In the genomic region with DNA sequence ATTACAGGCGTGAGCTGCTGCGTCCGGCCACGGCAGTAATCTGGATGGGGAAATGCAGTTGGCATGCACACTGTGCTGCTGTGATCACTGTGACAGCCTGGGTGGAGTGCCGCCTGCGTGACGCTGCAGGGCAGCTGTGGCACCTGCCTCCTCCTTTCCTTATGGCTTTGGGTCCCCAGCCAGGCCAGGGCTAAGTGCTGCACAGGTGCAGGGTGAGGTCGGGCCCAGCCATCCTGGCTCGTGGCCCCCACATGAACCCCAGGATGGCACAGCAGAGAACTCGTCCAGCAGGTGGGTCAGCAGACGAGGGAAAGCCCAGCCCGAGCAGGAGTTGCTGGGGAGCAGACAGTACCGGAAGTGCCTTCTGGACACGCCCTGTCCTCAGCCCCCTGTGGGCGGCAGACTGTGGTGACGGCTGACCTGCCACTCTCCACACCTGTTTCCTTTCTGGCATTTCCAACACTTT, we compare ENCODE assay signal across 10 cellular contexts. TPM values are rescaled to one million over a fixed set of nuclear protein-coding genes. Genes with fewer than 3 reads are reported as not detected.
DNase-seq lines count a peak whose midpoint lies in the region; ATAC-seq lines count a peak whose summit lies in the region.
"Had no signal": no experiment of that assay in that cellular context is flagged by ENCODE, and none has a peak within 500 bp of the region (broad histone marks: within the 10 kb centered on the region; RNA-seq: fewer than 3 reads in every experiment).

No MANE protein-coding gene starts in this region.

- no peaks in the 10 kb centered on the region for H3K27me3 ChIP-seq in SJCRH30
- no peaks in the 10 kb centered on the region for H3K27me3 ChIP-seq in stomach smooth muscle (ENCODE audit: control insufficient read depth in 1 of 2, insufficient read depth in 2 of 2, low read length in 2 of 2)

- H3K36me3 ChIP-seq in SJCRH30 (no peaks in the 10 kb centered on the region), stomach smooth muscle (ENCODE audit: control insufficient read depth in 2 of 2, insufficient read depth in 2 of 2, low read length in 2 of 2) (peaks cover 0 to 18% of the 10 kb centered on the region in 2 donors)

- H3K4me3 Mint-ChIP-seq in immature natural killer cell, result peak overlapping the region in 3 of 5 donors; percentile 44 to 56 (median 47)

- H3K36me3 Mint-ChIP-seq in immature natural killer cell, result peaks cover 5 to 15% (median 5%) of the 10 kb centered on the region in 3 donors

- ATAC-seq in GM21723 (IDR thresholded peaks at IDR 0.05; ENCODE audit: unreplicated experiment) (peak; percentile 41), HG03571 (IDR thresholded peaks at IDR 0.05; ENCODE audit: unreplicated experiment) (no peak)
- ATAC-seq in activated CD4-positive, CD25-positive, alpha-beta regulatory T cell treated with anti-CD3 and anti-CD28 coated beads, Interleukin-2, amount 50 U/mL, for 24 hours, result no peak

- H3K27ac ChIP-seq in SJCRH30 (peak overlapping the region; percentile 59), stomach smooth muscle (ENCODE audit: low read length) (peak overlapping the region; percentile 99)
- H3K27ac ChIP-seq: parathyroid adenoma had no signal

- H3K27me3 Mint-ChIP-seq in immature natural killer cell (ENCODE audit: low read depth in 3 of 3), result peaks cover 0 to 2% (median 0%) of the 10 kb centered on the region in 3 donors

- H3K27ac Mint-ChIP-seq in immature natural killer cell, result peak overlapping the region in 5 of 6 donors; percentile 34 to 79 (median 58)

- H3K4me1 ChIP-seq in SJCRH30 (peaks cover 36% of the 10 kb centered on the region), stomach smooth muscle (ENCODE audit: control insufficient read depth, insufficient read depth, low read length) (peaks cover 95% of the 10 kb centered on the region)

- DNase-seq in SJCRH30 (peak; percentile 83 to 85), immature natural killer cell (peak; percentile 10 to 24 (median 21)), NCI-H1048 (lab: John Stamatoyannopoulos, UW) (no peak), NCI-H345 (lab: John Stamatoyannopoulos, UW) (no peak)
- DNase-seq: NCI-H526 treated with DMSO at 0.1 percent for 48 hours had no signal

- peak overlapping the region; percentile 65 to 80 for H3K9ac ChIP-seq in stomach smooth muscle (ENCODE audit: low read length in 2 of 2)
- H3K9ac ChIP-seq: parathyroid adenoma had no signal

- H3K9me3 ChIP-seq in SJCRH30 (replicated peaks), result no peaks in the 10 kb centered on the region
- H3K9me3 ChIP-seq in stomach smooth muscle (ENCODE audit: control insufficient read depth in 2 of 2, low read length in 2 of 2), result no peaks in the 10 kb centered on the region

- H3K4me1 Mint-ChIP-seq in immature natural killer cell, result peaks cover 8 to 23% of the 10 kb centered on the region in 2 donors

- no peaks in the 10 kb centered on the region for H3K9me3 Mint-ChIP-seq in immature natural killer cell

- H3K4me3 ChIP-seq in SJCRH30 (no peak overlapping the region), stomach smooth muscle (ENCODE audit: low read length in 2 of 2) (peak overlapping the region in 1 of 2 donors; percentile 40)

RNA-seq across cellular contexts. Expression of gene HS1BP3, which starts 17.1 kb away (rescaled TPM):
- total RNA-seq in SJCRH30 (2014; rRNA removed; shearing (Covaris generic)), result 14.0 and 14.7 TPM in 2 replicates
- polyA plus RNA-seq in immature natural killer cell, result 10 to 100 TPM; 19.2 to 31.1 (median 25.3) TPM

RNA-seq across cellular contexts. Expression of gene GDF7, which starts 33.1 kb away (rescaled TPM):
- 0.02 and 0.03 TPM in 2 replicates for total RNA-seq in SJCRH30 (2014; rRNA removed; shearing (Covaris generic))
- not detected for polyA plus RNA-seq in immature natural killer cell

Comparison
In these comparisons a context has a peak if more than half of its experiments do, and no peak if none do; other contexts are left out.
1. DNase-seq: peak in SJCRH30 (2 of 2) and immature natural killer cell (3 of 3); none in NCI-H1048 (single experiment) and NCI-H345 (single experiment).